ENCODE assay signal across 17 cellular contexts in genomic region chr7:1223196-1224092, GRCh38. TPM values are rescaled to one million over a fixed set of nuclear protein-coding genes. Genes with fewer than 3 reads are reported as not detected.
A peak's percentile ranks its signal among the peaks of the same experiment; 100 is the strongest.
DNase-seq lines count a peak whose midpoint lies in the region; TF ChIP-seq lines count a peak whose summit lies in the region.
"Had no signal": no experiment of that assay in that cellular context is flagged by ENCODE, and none has a peak within 500 bp of the region (broad histone marks: within the 10 kb centered on the region; RNA-seq: fewer than 3 reads in every experiment).

No MANE protein-coding gene starts in this region.

- H3K4me1 ChIP-seq in parathyroid adenoma (no peaks in the 10 kb centered on the region), esophagus squamous epithelium (peaks cover 6 to 21% (median 6%) of the 10 kb centered on the region in 3 donors)
- H3K4me1 ChIP-seq: thyroid gland had no signal

- H3K27ac ChIP-seq in parathyroid adenoma = no peak overlapping the region
- no peak overlapping the region for H3K27ac ChIP-seq in esophagus squamous epithelium
- H3K27ac ChIP-seq: A549, thyroid gland had no signal

- TF ChIP-seq CTCF in NB4 (IDR thresholded peaks at IDR 0.05; ENCODE audit: low read depth, low read length) = peak; percentile 61
- peak; percentile 6 for TF ChIP-seq CTCF in parathyroid adenoma (IDR thresholded peaks at IDR 0.05)
- no peak for TF ChIP-seq CTCF in esophagus squamous epithelium (IDR thresholded peaks at IDR 0.05)

- H3K27me3 ChIP-seq in parathyroid adenoma (ENCODE audit: control insufficient read depth, insufficient read depth, low read length) (peaks cover 28% of the 10 kb centered on the region), esophagus squamous epithelium (peaks cover 37 to 100% (median 53%) of the 10 kb centered on the region in 4 donors)

- H3K4me3 ChIP-seq in NB4 (ENCODE audit: low read depth, low read length) (no peak overlapping the region), parathyroid adenoma (ENCODE audit: low read depth, low read length) (no peak overlapping the region), esophagus squamous epithelium (no peak overlapping the region)
- H3K4me3 ChIP-seq: A549, thyroid gland had no signal

- H3K36me3 ChIP-seq in parathyroid adenoma (ENCODE audit: control insufficient read depth, insufficient read depth, low read length) (no peaks in the 10 kb centered on the region), esophagus squamous epithelium (no peaks in the 10 kb centered on the region)
- H3K36me3 ChIP-seq: thyroid gland had no signal

- H3K4me2 ChIP-seq in parathyroid adenoma (ENCODE audit: low read length) = no peak overlapping the region
- H3K4me2 ChIP-seq: A549 had no signal

- no peaks in the 10 kb centered on the region for H3K79me2 ChIP-seq in parathyroid adenoma

- DNase-seq in NCI-H146 (lab: John Stamatoyannopoulos, UW) = peak; percentile 13
- no peak for DNase-seq in NCI-H146 treated with DMSO at 0.1 percent for 48 hours (lab: John Stamatoyannopoulos, UW; ENCODE audit: unreplicated experiment)
- peak; percentile 79 for DNase-seq in NB4 (ENCODE audit: low read depth)
- DNase-seq in ecto neural progenitor cell (ENCODE audit: low spot score) = peak; percentile 57
- DNase-seq in NCI-H82 treated with DMSO at 0.1 percent for 48 hours (lab: John Stamatoyannopoulos, UW; ENCODE audit: unreplicated experiment) = no peak
- no peak for DNase-seq in esophagus squamous epithelium (lab: John Stamatoyannopoulos, UW)
- no peak for DNase-seq in NCI-H2171 treated with DMSO at 0.1 percent for 48 hours (lab: John Stamatoyannopoulos, UW)
- DNase-seq: activated naive CD4-positive, alpha-beta T cell treated with anti-CD3 and anti-CD28 coated beads, Interleukin-2, amount 50 U/mL, for 16 hours; DMS79 treated with DMSO at 0.1 percent for 48 hours; left cardiac atrium; NCI-H187; NK-92 treated with Interleukin-12 subunit alpha and Interleukin-12 subunit beta, amount 100 ng/mL, for 24 hours; SW 1271; thyroid gland had no signal

- 35 to 37% methylated on average over 5 of the region's 34 CpGs for WGBS in esophagus squamous epithelium, 2 donors

- no peak overlapping the region for H2AFZ ChIP-seq in parathyroid adenoma

- TF ChIP-seq POLR2A in NB4 (IDR thresholded peaks at IDR 0.05; ENCODE audit: extremely low read depth, insufficient read length) = no peak
- no peak for TF ChIP-seq POLR2A in esophagus squamous epithelium (IDR thresholded peaks at IDR 0.05)

- H3K9ac ChIP-seq in parathyroid adenoma = no peak overlapping the region

- intact Hi-C loops in esophagus squamous epithelium (cut with DNase I) = loop anchor here (10.0 kb wide), 1 partner anchor 251 kb away; no protein-coding TSS in a partner anchor

- H3K9me3 ChIP-seq in parathyroid adenoma (ENCODE audit: control insufficient read depth, low read length) = no peaks in the 10 kb centered on the region
- no peaks in the 10 kb centered on the region for H3K9me3 ChIP-seq in esophagus squamous epithelium
- H3K9me3 ChIP-seq: A549, thyroid gland had no signal

RNA-seq across cellular contexts. Expression of gene UNCX, which starts 9.2 kb away (rescaled TPM):
- total RNA-seq in esophagus squamous epithelium = not detected
- total RNA-seq: frontal cortex, left cardiac atrium, thyroid gland had no signal

Comparison
In these comparisons a context has a peak if more than half of its experiments do, and no peak if none do; other contexts are left out.
1. DNase-seq: peak in NCI-H146 (single experiment), NB4 (single experiment) and ecto neural progenitor cell (single experiment); none in NCI-H146 treated with DMSO at 0.1 percent for 48 hours (single experiment), NCI-H82 treated with DMSO at 0.1 percent for 48 hours (single experiment), esophagus squamous epithelium (single experiment) and NCI-H2171 treated with DMSO at 0.1 percent for 48 hours (single experiment).
2. CTCF ChIP-seq: peak in NB4 (single experiment) and parathyroid adenoma (single experiment); none in esophagus squamous epithelium (0 of 6).